ENCODE assay signal across 8 cellular contexts in genomic region chr5:112861638-112861985, GRCh38. TPM values are rescaled to one million over a fixed set of nuclear protein-coding genes. Genes with fewer than 3 reads are reported as not detected.
A peak's percentile ranks its signal among the peaks of the same experiment; 100 is the strongest.
DNase-seq lines count a peak whose midpoint lies in the region; ATAC-seq, FAIRE-seq and TF ChIP-seq lines count a peak whose summit lies in the region.

No MANE protein-coding gene starts in this region.

- no peak for TF ChIP-seq CTCF in astrocyte of the spinal cord (IDR thresholded peaks at IDR 0.05; ENCODE audit: low read depth, low read length)
- no peak for TF ChIP-seq CTCF in lower leg skin (IDR thresholded peaks at IDR 0.05)
- TF ChIP-seq CTCF in tibial artery (IDR thresholded peaks at IDR 0.05) = no peak

- WGBS in lower leg skin, 2 donors = 0 to 1% methylated on average over 8 of the region's 8 CpGs

- H3K27me3 Mint-ChIP-seq in activated T-cell treated with anti-CD3 and anti-CD28 coated beads, Interleukin-2, amount 50 U/mL, for 24 hours = peaks cover 5% of the 10 kb centered on the region

- peaks cover 0 to 32% (median 22%) of the 10 kb centered on the region in 4 donors for H3K4me1 ChIP-seq in tibial artery

- peak overlapping the region; percentile 98 for H3K27ac Mint-ChIP-seq in activated T-cell treated with anti-CD3 and anti-CD28 coated beads, Interleukin-2, amount 50 U/mL, for 24 hours

- no peaks in the 10 kb centered on the region for H3K9me3 ChIP-seq in tibial artery

- no peak for TF ChIP-seq POLR2A in lower leg skin (IDR thresholded peaks at IDR 0.05)
- TF ChIP-seq POLR2A in GM12891 (IDR thresholded peaks at IDR 0.05; ENCODE audit: low read depth, low read length) = no peak

- H3K9me3 Mint-ChIP-seq in activated T-cell treated with anti-CD3 and anti-CD28 coated beads, Interleukin-2, amount 50 U/mL, for 24 hours = no peaks in the 10 kb centered on the region

- DNase-seq in activated T-cell treated with anti-CD3 and anti-CD28 coated beads, Interleukin-2, amount 50 U/mL, for 24 hours = no peak
- DNase-seq in activated T-cell treated with anti-CD3 and anti-CD28 coated beads, Interleukin-2, amount 50 U/mL, for 1 hour = no peak
- no peak for DNase-seq in astrocyte of the spinal cord (ENCODE audit: low read depth, low spot score)
- DNase-seq in lower leg skin (ENCODE audit: low spot score in 2 of 2) = no peak
- DNase-seq in tibial artery = no peak
- DNase-seq in GM12891 (ENCODE audit: insufficient read length, low spot score) = no peak
- no peak for DNase-seq in NCI-H146 treated with DMSO at 0.1 percent for 48 hours (lab: John Stamatoyannopoulos, UW; ENCODE audit: unreplicated experiment)

- peaks cover 16 to 25% (median 16%) of the 10 kb centered on the region in 3 donors for H3K36me3 ChIP-seq in tibial artery

- peak overlapping the region; percentile 75 to 80 for H3K27ac ChIP-seq in tibial artery

- intact Hi-C loops in lower leg skin (cut with DNase I; ENCODE audit: low total_unique reads) = no loop called here
- intact Hi-C loops in tibial artery (cut with DNase I; ENCODE audit: low total_unique reads) = loop anchor here (5.0 kb wide), 2 partner anchors 61 to 101 kb away; partner anchors contain the start of gene REEP5

- H3K27me3 ChIP-seq in tibial artery = no peaks in the 10 kb centered on the region

- FAIRE-seq in GM12891 (lab: Jason Lieb, UNC) = no peak

- ATAC-seq in HG02610 (IDR thresholded peaks at IDR 0.05; ENCODE audit: unreplicated experiment) = no peak

- peaks cover 58% of the 10 kb centered on the region for H3K36me3 Mint-ChIP-seq in activated T-cell treated with anti-CD3 and anti-CD28 coated beads, Interleukin-2, amount 50 U/mL, for 24 hours (ENCODE audit: low read depth)

- peak overlapping the region; percentile 97 for H3K4me3 Mint-ChIP-seq in activated T-cell treated with anti-CD3 and anti-CD28 coated beads, Interleukin-2, amount 50 U/mL, for 24 hours

- peak overlapping the region; percentile 98 for H3K4me3 ChIP-seq in astrocyte of the spinal cord (ENCODE audit: low read depth, low read length)
- H3K4me3 ChIP-seq in lower leg skin (ENCODE audit: low read depth, poor library complexity, severe bottlenecking) = peak overlapping the region; percentile 90
- peak overlapping the region; percentile 79 to 80 for H3K4me3 ChIP-seq in tibial artery

- in situ Hi-C loops in astrocyte of the spinal cord (cut with HindIII; ENCODE audit: low sequenced_read_pairs) = no loop called here

- peaks cover 44% of the 10 kb centered on the region for H3K4me1 Mint-ChIP-seq in activated T-cell treated with anti-CD3 and anti-CD28 coated beads, Interleukin-2, amount 50 U/mL, for 24 hours (ENCODE audit: low read depth)

TF ChIP-seq in GM12891, 5 proteins besides CTCF, POLR2A, EP300 and RAD21:
- TF ChIP-seq POU2F2 (IDR thresholded peaks at IDR 0.05; ENCODE audit: low read depth, low read length) = no peak
- no peak for TF ChIP-seq SPI1 (IDR thresholded peaks at IDR 0.05; ENCODE audit: low read depth, low read length)
- TF ChIP-seq PAX5 (IDR thresholded peaks at IDR 0.05; ENCODE audit: insufficient read depth, low read length, severe bottlenecking) = no peak
- no peak for TF ChIP-seq TAF1 (IDR thresholded peaks at IDR 0.05; ENCODE audit: low read depth, low read length)
- TF ChIP-seq POLR2AphosphoS5 (IDR thresholded peaks at IDR 0.05; ENCODE audit: low read depth, low read length) = no peak

RNA-seq across cellular contexts. Expression of gene SRP19, which starts 0.5 kb away (rescaled TPM):
- total RNA-seq in lower leg skin = 10 to 100 TPM; 31.1 to 63.7 (median 43.9) TPM
- 72.7 TPM for polyA plus RNA-seq in GM12891 (2012; ENCODE audit: low read depth, missing spikeins)
